ENCODE assay signal across 1 cellular context in the genomic region with DNA sequence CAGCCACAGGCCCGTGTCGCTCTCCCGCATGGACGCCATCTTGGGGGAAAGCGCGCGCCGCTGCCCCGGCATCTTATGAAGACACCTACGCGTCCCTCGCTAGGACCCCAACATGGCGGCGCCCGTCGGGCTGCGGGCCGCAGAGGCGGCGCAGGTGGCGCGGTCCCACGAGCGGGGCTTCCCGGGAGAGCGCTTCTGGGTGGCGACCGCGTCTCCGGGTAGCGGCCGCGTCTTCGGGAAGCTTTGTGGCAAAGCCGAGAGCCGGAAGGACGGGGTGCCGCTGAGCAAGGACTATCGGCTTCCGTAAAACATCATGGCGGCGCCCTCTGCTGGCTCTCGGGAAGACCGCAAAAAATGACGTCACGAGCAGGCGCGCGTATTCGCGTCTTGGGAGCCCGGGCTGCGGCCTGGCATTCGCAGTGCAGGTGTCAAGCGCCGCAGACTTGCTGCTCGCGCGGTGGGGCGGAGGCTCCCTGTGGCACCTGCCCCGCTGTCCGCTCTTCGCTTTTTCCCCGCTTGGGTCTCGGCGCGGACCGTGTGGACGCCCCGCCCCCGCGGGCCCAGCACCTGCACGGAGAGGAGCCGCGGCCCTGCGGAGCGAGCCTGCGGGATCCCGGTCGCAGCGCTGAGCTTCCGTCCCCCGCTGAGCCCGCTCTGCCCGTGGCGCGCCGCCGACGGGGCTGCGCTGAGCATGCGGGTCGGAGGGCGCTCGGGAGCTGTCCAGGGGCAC.
TF ChIP-seq lines count a peak whose summit lies in the region.

Gene NELFA, minus strand, starts transcription at position 54 of the 730 bp plus-strand sequence. Its CDS starts 15 bp downstream, at position 39.

TF ChIP-seq in K562, 482 proteins besides CTCF, POLR2A, EP300 and RAD21 (continued from another document and continues in another):
- TF ChIP-seq, protein P1, sequence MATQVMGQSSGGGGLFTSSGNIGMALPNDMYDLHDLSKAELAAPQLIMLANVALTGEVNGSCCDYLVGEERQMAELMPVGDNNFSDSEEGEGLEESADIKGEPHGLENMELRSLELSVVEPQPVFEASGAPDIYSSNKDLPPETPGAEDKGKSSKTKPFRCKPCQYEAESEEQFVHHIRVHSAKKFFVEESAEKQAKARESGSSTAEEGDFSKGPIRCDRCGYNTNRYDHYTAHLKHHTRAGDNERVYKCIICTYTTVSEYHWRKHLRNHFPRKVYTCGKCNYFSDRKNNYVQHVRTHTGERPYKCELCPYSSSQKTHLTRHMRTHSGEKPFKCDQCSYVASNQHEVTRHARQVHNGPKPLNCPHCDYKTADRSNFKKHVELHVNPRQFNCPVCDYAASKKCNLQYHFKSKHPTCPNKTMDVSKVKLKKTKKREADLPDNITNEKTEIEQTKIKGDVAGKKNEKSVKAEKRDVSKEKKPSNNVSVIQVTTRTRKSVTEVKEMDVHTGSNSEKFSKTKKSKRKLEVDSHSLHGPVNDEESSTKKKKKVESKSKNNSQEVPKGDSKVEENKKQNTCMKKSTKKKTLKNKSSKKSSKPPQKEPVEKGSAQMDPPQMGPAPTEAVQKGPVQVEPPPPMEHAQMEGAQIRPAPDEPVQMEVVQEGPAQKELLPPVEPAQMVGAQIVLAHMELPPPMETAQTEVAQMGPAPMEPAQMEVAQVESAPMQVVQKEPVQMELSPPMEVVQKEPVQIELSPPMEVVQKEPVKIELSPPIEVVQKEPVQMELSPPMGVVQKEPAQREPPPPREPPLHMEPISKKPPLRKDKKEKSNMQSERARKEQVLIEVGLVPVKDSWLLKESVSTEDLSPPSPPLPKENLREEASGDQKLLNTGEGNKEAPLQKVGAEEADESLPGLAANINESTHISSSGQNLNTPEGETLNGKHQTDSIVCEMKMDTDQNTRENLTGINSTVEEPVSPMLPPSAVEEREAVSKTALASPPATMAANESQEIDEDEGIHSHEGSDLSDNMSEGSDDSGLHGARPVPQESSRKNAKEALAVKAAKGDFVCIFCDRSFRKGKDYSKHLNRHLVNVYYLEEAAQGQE (CRISPR knock-in tag; IDR thresholded peaks at IDR 0.05; ENCODE audit: low read depth) = peak; percentile 59
- TF ChIP-seq ZBTB8A (IDR thresholded peaks at IDR 0.05; ENCODE audit: partially characterized antibody) = no peak
- peak in 1 of 2 experiments; percentile 70; a peak in 2 of 4 replicates for TF ChIP-seq HDAC1 (IDR thresholded peaks at IDR 0.05)
- TF ChIP-seq, protein P2, sequence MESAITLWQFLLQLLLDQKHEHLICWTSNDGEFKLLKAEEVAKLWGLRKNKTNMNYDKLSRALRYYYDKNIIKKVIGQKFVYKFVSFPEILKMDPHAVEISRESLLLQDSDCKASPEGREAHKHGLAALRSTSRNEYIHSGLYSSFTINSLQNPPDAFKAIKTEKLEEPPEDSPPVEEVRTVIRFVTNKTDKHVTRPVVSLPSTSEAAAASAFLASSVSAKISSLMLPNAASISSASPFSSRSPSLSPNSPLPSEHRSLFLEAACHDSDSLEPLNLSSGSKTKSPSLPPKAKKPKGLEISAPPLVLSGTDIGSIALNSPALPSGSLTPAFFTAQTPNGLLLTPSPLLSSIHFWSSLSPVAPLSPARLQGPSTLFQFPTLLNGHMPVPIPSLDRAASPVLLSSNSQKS (CRISPR knock-in tag; IDR thresholded peaks at IDR 0.05) = 0 out of 2 replicates have a peak, but pooled peaks have one; percentile 48
- TF ChIP-seq MAZ (CRISPR knock-in tag; conservative IDR thresholded peaks at IDR 0.05 in 1 of 2, IDR thresholded peaks at IDR 0.05 in 1 of 2) = peak; percentile 59 to 84
- TF ChIP-seq SP1 (CRISPR knock-in tag; IDR thresholded peaks at IDR 0.05) = peak; percentile 83
- TF ChIP-seq CHAMP1 (IDR thresholded peaks at IDR 0.05) = no peak
- 0 out of 2 replicates have a peak, but pooled peaks have one; percentile 62 for TF ChIP-seq RREB1 (CRISPR knock-in tag; IDR thresholded peaks at IDR 0.05)
- no peak; a peak in 1 of 3 replicates for TF ChIP-seq CBX3 (IDR thresholded peaks at IDR 0.05; ENCODE audit: borderline replicate concordance in 1 of 2, low read length in 2 of 2)
- TF ChIP-seq XRCC3 (IDR thresholded peaks at IDR 0.05) = no peak
- TF ChIP-seq SRSF3 (IDR thresholded peaks at IDR 0.05; ENCODE audit: insufficient read depth, low read length) = no peak
- TF ChIP-seq E4F1 (CRISPR knock-in tag; IDR thresholded peaks at IDR 0.05; ENCODE audit: borderline replicate concordance) = no peak
- no peak for TF ChIP-seq RUNX1 (IDR thresholded peaks at IDR 0.05; ENCODE audit: low read depth)
- TF ChIP-seq, protein P3, sequence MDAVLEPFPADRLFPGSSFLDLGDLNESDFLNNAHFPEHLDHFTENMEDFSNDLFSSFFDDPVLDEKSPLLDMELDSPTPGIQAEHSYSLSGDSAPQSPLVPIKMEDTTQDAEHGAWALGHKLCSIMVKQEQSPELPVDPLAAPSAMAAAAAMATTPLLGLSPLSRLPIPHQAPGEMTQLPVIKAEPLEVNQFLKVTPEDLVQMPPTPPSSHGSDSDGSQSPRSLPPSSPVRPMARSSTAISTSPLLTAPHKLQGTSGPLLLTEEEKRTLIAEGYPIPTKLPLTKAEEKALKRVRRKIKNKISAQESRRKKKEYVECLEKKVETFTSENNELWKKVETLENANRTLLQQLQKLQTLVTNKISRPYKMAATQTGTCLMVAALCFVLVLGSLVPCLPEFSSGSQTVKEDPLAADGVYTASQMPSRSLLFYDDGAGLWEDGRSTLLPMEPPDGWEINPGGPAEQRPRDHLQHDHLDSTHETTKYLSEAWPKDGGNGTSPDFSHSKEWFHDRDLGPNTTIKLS (IDR thresholded peaks at IDR 0.05; ENCODE audit: borderline replicate concordance, low read depth) = peak; percentile 66
- TF ChIP-seq, protein P4, sequence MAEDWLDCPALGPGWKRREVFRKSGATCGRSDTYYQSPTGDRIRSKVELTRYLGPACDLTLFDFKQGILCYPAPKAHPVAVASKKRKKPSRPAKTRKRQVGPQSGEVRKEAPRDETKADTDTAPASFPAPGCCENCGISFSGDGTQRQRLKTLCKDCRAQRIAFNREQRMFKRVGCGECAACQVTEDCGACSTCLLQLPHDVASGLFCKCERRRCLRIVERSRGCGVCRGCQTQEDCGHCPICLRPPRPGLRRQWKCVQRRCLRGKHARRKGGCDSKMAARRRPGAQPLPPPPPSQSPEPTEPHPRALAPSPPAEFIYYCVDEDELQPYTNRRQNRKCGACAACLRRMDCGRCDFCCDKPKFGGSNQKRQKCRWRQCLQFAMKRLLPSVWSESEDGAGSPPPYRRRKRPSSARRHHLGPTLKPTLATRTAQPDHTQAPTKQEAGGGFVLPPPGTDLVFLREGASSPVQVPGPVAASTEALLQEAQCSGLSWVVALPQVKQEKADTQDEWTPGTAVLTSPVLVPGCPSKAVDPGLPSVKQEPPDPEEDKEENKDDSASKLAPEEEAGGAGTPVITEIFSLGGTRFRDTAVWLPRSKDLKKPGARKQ (CRISPR knock-in tag; IDR thresholded peaks at IDR 0.05) = no peak
- peak; percentile 68; the same call in 1 of the 2 replicates for TF ChIP-seq ERF (CRISPR knock-in tag; IDR thresholded peaks at IDR 0.05)
- TF ChIP-seq, protein P5, sequence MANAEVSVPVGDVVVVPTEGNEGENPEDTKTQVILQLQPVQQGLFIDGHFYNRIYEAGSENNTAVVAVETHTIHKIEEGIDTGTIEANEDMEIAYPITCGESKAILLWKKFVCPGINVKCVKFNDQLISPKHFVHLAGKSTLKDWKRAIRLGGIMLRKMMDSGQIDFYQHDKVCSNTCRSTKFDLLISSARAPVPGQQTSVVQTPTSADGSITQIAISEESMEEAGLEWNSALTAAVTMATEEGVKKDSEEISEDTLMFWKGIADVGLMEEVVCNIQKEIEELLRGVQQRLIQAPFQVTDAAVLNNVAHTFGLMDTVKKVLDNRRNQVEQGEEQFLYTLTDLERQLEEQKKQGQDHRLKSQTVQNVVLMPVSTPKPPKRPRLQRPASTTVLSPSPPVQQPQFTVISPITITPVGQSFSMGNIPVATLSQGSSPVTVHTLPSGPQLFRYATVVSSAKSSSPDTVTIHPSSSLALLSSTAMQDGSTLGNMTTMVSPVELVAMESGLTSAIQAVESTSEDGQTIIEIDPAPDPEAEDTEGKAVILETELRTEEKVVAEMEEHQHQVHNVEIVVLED (CRISPR knock-in tag; IDR thresholded peaks at IDR 0.05) = peak; percentile 69
- peak; percentile 92 for TF ChIP-seq ATF2 (CRISPR knock-in tag; IDR thresholded peaks at IDR 0.05)
- TF ChIP-seq MEIS2 (IDR thresholded peaks at IDR 0.05; ENCODE audit: partially characterized antibody) = peak; percentile 14
- TF ChIP-seq SUPT5H (IDR thresholded peaks at IDR 0.05) = peak; percentile 74
- peak in 1 of 2 experiments; percentile 84; a peak in 2 of 4 replicates for TF ChIP-seq TBL1XR1 (IDR thresholded peaks at IDR 0.05; ENCODE audit: low read length in 2 of 2)
- TF ChIP-seq ZNF217 (CRISPR knock-in tag; IDR thresholded peaks at IDR 0.05) = no peak
- TF ChIP-seq ZNF561 (CRISPR knock-in tag; conservative IDR thresholded peaks at IDR 0.05) = no peak
- TF ChIP-seq CSDE1 (IDR thresholded peaks at IDR 0.05) = peak; percentile 79 to 98
- TF ChIP-seq NRF1 (conservative IDR thresholded peaks at IDR 0.05 in 1 of 2, IDR thresholded peaks at IDR 0.05 in 1 of 2) = peak; percentile 81 to 82
- peak; percentile 71 for TF ChIP-seq GABPA (tag; conservative IDR thresholded peaks at IDR 0.05; ENCODE audit: low read depth)
- no peak for TF ChIP-seq SMAD1 (IDR thresholded peaks at IDR 0.05; ENCODE audit: low read depth, low read length, partially characterized antibody)
